Comparison of ENCODE assay signal across 1 cellular context in the genomic region with DNA sequence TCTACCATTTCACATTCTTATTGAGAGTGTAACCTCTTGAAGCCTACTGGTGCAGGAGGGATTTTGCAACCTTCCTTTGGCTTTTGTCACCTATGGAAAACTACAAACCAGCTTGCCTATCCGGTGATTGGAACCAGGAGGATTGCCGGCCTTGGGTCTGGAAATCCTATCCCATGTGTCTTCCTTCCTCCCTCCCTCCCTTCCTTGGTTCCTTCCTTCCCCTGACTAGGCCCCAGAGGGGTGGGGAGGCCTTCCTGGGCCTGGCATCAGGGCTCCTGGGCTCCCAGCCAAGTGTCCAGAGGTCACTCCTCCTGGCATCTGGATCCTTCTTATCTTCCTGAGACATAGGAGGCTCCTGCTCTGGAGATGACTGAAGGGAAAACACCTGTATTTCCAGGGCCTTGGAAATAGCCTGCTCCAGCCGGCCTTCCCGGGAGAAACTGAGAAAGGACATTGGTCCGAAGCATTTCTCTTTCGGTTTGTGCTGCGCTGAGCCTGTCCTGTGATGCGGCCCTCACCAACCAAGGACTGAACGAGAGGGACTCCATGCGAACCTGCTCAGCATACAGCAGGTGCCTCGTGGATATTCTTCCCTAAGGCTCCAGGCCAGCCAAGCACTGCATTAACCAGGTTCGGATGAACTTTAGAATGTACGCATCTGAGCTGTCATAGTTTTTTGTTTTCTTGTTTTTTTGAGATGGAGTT.
A peak's percentile ranks its signal among the peaks of the same experiment; 100 is the strongest.
TF ChIP-seq lines count a peak whose summit lies in the region.

No MANE protein-coding gene starts in this region.

TF ChIP-seq in HepG2, 621 proteins besides CTCF, POLR2A, EP300 and RAD21 (continued from another document and continues in another):
- TF ChIP-seq PRDM10 (CRISPR knock-in tag; IDR thresholded peaks at IDR 0.05; ENCODE audit: low read depth) (peak; percentile 96), ZIK1 (CRISPR knock-in tag; IDR thresholded peaks at IDR 0.05; ENCODE audit: borderline replicate concordance, low read depth) (0 out of 2 replicates have a peak, but pooled peaks have one; percentile 37), RFXAP (CRISPR knock-in tag; IDR thresholded peaks at IDR 0.05; ENCODE audit: borderline replicate concordance) (peak; percentile 69; the same call in 1 of the 2 replicates), PCBP2 (optimal IDR thresholded peaks at IDR 0.05; ENCODE audit: low read depth, low read length, poor library complexity, severe bottlenecking) (peak; percentile 82), ZNF550 (CRISPR knock-in tag; IDR thresholded peaks at IDR 0.05; ENCODE audit: borderline replicate concordance) (peak; percentile 22; the same call in 1 of the 2 replicates), ZNF362 (CRISPR knock-in tag; IDR thresholded peaks at IDR 0.05; ENCODE audit: borderline replicate concordance) (peak; percentile 39; the same call in 1 of the 2 replicates), SATB2 (CRISPR knock-in tag; IDR thresholded peaks at IDR 0.05) (peak; percentile 10; the same call in 1 of the 2 replicates), MXD3 (CRISPR knock-in tag; IDR thresholded peaks at IDR 0.05) (peak; percentile 55; the same call in 1 of the 2 replicates), NR2F6 (IDR thresholded peaks at IDR 0.05) (peak; percentile 61; the same call in 1 of the 2 replicates), NR2F6 (CRISPR knock-in tag; IDR thresholded peaks at IDR 0.05) (peak; percentile 57), ASH2L (IDR thresholded peaks at IDR 0.05; ENCODE audit: insufficient read length, low read depth, low read length) (peak; percentile 54), HNF4G (IDR thresholded peaks at IDR 0.05; ENCODE audit: borderline replicate concordance, low read depth, low read length) (peak; percentile 46; the same call in 1 of the 2 replicates), HNF4G (CRISPR knock-in tag; IDR thresholded peaks at IDR 0.05; ENCODE audit: borderline replicate concordance, low read depth) (no peak), TRIM22 (IDR thresholded peaks at IDR 0.05) (no peak), ZNF503 (CRISPR knock-in tag; IDR thresholded peaks at IDR 0.05) (peak; percentile 70; the same call in 1 of the 2 replicates), SAFB2 (CRISPR knock-in tag; IDR thresholded peaks at IDR 0.05; ENCODE audit: borderline replicate concordance, low read depth) (peak; percentile 85), IRF1 (CRISPR knock-in tag; IDR thresholded peaks at IDR 0.05; ENCODE audit: low read depth) (peak; percentile 36; the same call in 1 of the 2 replicates), RERE (CRISPR knock-in tag; IDR thresholded peaks at IDR 0.05; ENCODE audit: low read depth) (peak; percentile 15; the same call in 1 of the 2 replicates), GATA4 (IDR thresholded peaks at IDR 0.05; ENCODE audit: borderline replicate concordance, low read depth) (peak; percentile 62; the same call in 1 of the 2 replicates), FOXJ3 (CRISPR knock-in tag; IDR thresholded peaks at IDR 0.05; ENCODE audit: borderline replicate concordance) (no peak), ZNF644 (CRISPR knock-in tag; IDR thresholded peaks at IDR 0.05; ENCODE audit: low read depth) (0 out of 2 replicates have a peak, but pooled peaks have one; percentile 23), HDAC2 (CRISPR knock-in tag; IDR thresholded peaks at IDR 0.05) (peak; percentile 73), GPN1 (CRISPR knock-in tag; IDR thresholded peaks at IDR 0.05; ENCODE audit: borderline replicate concordance) (peak; percentile 30; the same call in 1 of the 2 replicates)
- TF ChIP-seq, protein P1, sequence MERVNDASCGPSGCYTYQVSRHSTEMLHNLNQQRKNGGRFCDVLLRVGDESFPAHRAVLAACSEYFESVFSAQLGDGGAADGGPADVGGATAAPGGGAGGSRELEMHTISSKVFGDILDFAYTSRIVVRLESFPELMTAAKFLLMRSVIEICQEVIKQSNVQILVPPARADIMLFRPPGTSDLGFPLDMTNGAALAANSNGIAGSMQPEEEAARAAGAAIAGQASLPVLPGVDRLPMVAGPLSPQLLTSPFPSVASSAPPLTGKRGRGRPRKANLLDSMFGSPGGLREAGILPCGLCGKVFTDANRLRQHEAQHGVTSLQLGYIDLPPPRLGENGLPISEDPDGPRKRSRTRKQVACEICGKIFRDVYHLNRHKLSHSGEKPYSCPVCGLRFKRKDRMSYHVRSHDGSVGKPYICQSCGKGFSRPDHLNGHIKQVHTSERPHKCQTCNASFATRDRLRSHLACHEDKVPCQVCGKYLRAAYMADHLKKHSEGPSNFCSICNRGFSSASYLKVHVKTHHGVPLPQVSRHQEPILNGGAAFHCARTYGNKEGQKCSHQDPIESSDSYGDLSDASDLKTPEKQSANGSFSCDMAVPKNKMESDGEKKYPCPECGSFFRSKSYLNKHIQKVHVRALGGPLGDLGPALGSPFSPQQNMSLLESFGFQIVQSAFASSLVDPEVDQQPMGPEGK (CRISPR knock-in tag; IDR thresholded peaks at IDR 0.05): peak; percentile 75
- TF ChIP-seq, protein P2, sequence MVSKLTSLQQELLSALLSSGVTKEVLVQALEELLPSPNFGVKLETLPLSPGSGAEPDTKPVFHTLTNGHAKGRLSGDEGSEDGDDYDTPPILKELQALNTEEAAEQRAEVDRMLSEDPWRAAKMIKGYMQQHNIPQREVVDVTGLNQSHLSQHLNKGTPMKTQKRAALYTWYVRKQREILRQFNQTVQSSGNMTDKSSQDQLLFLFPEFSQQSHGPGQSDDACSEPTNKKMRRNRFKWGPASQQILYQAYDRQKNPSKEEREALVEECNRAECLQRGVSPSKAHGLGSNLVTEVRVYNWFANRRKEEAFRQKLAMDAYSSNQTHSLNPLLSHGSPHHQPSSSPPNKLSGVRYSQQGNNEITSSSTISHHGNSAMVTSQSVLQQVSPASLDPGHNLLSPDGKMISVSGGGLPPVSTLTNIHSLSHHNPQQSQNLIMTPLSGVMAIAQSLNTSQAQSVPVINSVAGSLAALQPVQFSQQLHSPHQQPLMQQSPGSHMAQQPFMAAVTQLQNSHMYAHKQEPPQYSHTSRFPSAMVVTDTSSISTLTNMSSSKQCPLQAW (CRISPR knock-in tag; IDR thresholded peaks at IDR 0.05): no peak
- TF ChIP-seq, protein P3, sequence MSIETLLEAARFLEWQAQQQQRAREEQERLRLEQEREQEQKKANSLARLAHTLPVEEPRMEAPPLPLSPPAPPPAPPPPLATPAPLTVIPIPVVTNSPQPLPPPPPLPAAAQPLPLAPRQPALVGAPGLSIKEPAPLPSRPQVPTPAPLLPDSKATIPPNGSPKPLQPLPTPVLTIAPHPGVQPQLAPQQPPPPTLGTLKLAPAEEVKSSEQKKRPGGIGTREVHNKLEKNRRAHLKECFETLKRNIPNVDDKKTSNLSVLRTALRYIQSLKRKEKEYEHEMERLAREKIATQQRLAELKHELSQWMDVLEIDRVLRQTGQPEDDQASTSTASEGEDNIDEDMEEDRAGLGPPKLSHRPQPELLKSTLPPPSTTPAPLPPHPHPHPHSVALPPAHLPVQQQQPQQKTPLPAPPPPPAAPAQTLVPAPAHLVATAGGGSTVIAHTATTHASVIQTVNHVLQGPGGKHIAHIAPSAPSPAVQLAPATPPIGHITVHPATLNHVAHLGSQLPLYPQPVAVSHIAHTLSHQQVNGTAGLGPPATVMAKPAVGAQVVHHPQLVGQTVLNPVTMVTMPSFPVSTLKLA (IDR thresholded peaks at IDR 0.05): peak; percentile 8; the same call in 1 of the 2 replicates
